Comparison of ENCODE assay signal across 8 cellular contexts in the genomic region with DNA sequence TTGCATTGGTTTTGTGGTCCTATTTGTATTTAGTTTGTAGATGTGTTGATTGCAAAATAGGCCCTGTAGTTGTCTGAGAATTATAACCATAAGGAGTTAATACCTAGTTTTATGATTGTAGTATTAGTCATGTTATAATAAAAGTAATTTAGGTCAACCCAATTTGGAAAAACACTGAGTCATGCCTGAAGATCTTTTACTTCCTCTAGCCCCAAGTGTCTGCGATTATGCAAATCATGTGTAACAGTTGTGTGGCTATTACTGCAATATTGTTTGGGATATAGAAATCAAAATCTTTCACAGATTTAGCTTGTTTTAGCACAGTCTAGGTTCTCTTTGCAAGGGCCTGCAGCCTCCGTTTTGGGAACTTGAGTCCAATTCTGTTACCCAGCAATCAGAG. TPM values are rescaled to one million over a fixed set of nuclear protein-coding genes. Genes with fewer than 3 reads are reported as not detected.
DNase-seq lines count a peak whose midpoint lies in the region; ATAC-seq and TF ChIP-seq lines count a peak whose summit lies in the region.

No MANE protein-coding gene starts in this region.

- H3K4me3 ChIP-seq in PC-9 (no peak overlapping the region; the same call in 1 of the 2 replicates), transverse colon (no peak overlapping the region), MG63 (no peak overlapping the region)

- 23 to 28% methylated on average over 2 of the region's 2 CpGs for WGBS in transverse colon (ENCODE audit: low coverage in 1 of 2), 2 donors

- H2AFZ ChIP-seq in PC-9, result no peak overlapping the region

- ATAC-seq in GM18508 (IDR thresholded peaks at IDR 0.05; ENCODE audit: insufficient read depth, unreplicated experiment) (peak; percentile 88), HG02759 (IDR thresholded peaks at IDR 0.05; ENCODE audit: unreplicated experiment) (peak; percentile 78), GM19324 (IDR thresholded peaks at IDR 0.05; ENCODE audit: low FRiP score, unreplicated experiment) (no peak)

- BruUV-seq in PC-9 (replicated peaks; lab: Mats Ljungman, UMichigan), result no TSS peak

- H3K27me3 ChIP-seq in PC-9 (ENCODE audit: insufficient read depth, low read depth) (no peaks in the 10 kb centered on the region), transverse colon (no peaks in the 10 kb centered on the region), MG63 (no peaks in the 10 kb centered on the region)

- H3K4me2 ChIP-seq in PC-9, result peak overlapping the region; percentile 45

- TF ChIP-seq EP300 in transverse colon (IDR thresholded peaks at IDR 0.05; ENCODE audit: low read depth), result no peak

- H3K36me3 ChIP-seq in PC-9 (ENCODE audit: low read depth) (no peaks in the 10 kb centered on the region), transverse colon (no peaks in the 10 kb centered on the region), MG63 (no peaks in the 10 kb centered on the region)

- H3K4me1 ChIP-seq in PC-9 (replicated peaks; ENCODE audit: insufficient read depth), result peaks cover 54% of the 10 kb centered on the region
- peaks cover 0 to 20% (median 15%) of the 10 kb centered on the region in 4 donors for H3K4me1 ChIP-seq in transverse colon

- POLR2A ChIA-PET in PC-9 (lab: Charles Lee; ENCODE audit: unreplicated experiment), result interaction anchor here (0.5 to 0.6 kb wide), 3 partner anchors 28 to 1029 kb away, joined by 3 to 5 read pairs (median 3); partner anchors contain the start of gene AASDH

- DNase-seq in PC-9, result peak in 1 of 2 experiments; percentile 84
- peak; percentile 60 for DNase-seq in fibroblast of the conjunctiva (ENCODE audit: low read depth)
- DNase-seq in transverse colon, result no peak
- DNase-seq in MG63, result no peak
- no peak for DNase-seq in NCI-H345 treated with DMSO at 0.1 percent for 48 hours (lab: John Stamatoyannopoulos, UW; ENCODE audit: unreplicated experiment)

- H3K27ac ChIP-seq in PC-9, result peak overlapping the region; percentile 85
- peak overlapping the region; percentile 52 to 70 (median 64) for H3K27ac ChIP-seq in transverse colon

- CTCF ChIA-PET in PC-9 (lab: Charles Lee), result no interaction called here

- no peak for TF ChIP-seq POLR2A in transverse colon (IDR thresholded peaks at IDR 0.05)

- in situ Hi-C loops in transverse colon (cut with MboI; ENCODE audit: low pct_ligation_motif_present in 1 of 4, low pct_unique_long_range_greater_than_20kb in 1 of 4, low sequenced_read_pairs in 3 of 4), result loop anchor here in 2 of 4 donors (10.0 to 25.0 kb wide), 3 partner anchors 196 to 504 kb away; partner anchors contain the start of gene EXOC1 (in 1 of the 2)

- no peaks in the 10 kb centered on the region for H3K9me2 ChIP-seq in PC-9 (ENCODE audit: insufficient read depth)

- H3F3A ChIP-seq in PC-9 (ENCODE audit: insufficient read depth, low read depth), result peaks cover 35% of the 10 kb centered on the region

- H3K79me2 ChIP-seq in PC-9 (ENCODE audit: low read depth), result no peaks in the 10 kb centered on the region

- no peak for TF ChIP-seq CTCF in PC-9 (conservative IDR thresholded peaks at IDR 0.05)
- TF ChIP-seq CTCF in transverse colon (IDR thresholded peaks at IDR 0.05), result no peak

- H4K20me1 ChIP-seq in PC-9 (ENCODE audit: insufficient read depth), result no peaks in the 10 kb centered on the region

- H3K9me3 ChIP-seq in PC-9 (ENCODE audit: insufficient read depth, low read depth) (no peaks in the 10 kb centered on the region), transverse colon (no peaks in the 10 kb centered on the region), MG63 (no peaks in the 10 kb centered on the region)

- intact Hi-C loops in PC-9 (cut with micrococcal nuclease; ENCODE audit: unreplicated experiment), result no loop called here
- intact Hi-C loops in transverse colon (cut with DNase I; ENCODE audit: low total_unique reads), result no loop called here

RNA-seq across cellular contexts. Expression of gene SRD5A3, which starts 12.6 kb away (rescaled TPM):
- total RNA-seq in PC-9 (2021) (7.3 and 9.9 TPM in 2 replicates), transverse colon (10 to 100 TPM in 1 of 4 donors, 1 to 10 TPM in 3; 1.2 to 13.5 (median 4.9) TPM)
- total RNA-seq in MG63 (2014; rRNA removed; shearing (Covaris generic); ENCODE audit: low replicate concordance), result 5.2 and 12.6 TPM in 2 replicates

RNA-seq across cellular contexts. Expression of gene TMEM165, which starts 37.1 kb away (rescaled TPM):
- total RNA-seq in PC-9 (2021) (61.4 and 61.8 TPM in 2 replicates), transverse colon (100 to 1,000 TPM in 3 of 4 donors, 10 to 100 TPM in 1; 79.5 to 215 (median 136) TPM)
- total RNA-seq in MG63 (2014; rRNA removed; shearing (Covaris generic); ENCODE audit: low replicate concordance), result 92.4 and 122 TPM in 2 replicates
